Comparison of ENCODE assay signal across 20 cellular contexts in the genomic region with DNA sequence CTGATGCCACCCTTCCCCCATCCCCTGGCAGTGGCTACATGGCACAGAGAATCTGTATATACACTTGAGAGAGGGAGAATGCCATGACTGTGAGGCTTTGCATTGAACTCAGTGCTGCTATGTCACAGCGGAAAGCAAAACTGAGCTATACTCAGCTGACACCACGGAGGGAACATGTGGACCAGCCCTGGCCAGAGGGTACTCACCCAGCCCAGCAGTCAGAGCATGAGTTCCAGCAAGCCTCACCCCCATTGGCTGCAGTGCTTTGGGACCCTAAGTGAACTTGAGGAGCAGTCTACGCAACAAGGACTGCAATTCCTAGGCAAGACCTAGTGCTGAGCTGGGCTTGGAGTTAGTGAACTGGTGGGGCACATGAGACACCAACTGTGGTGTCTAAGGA. TPM values are rescaled to one million over a fixed set of nuclear protein-coding genes. Genes with fewer than 3 reads are reported as not detected.
DNase-seq lines count a peak whose midpoint lies in the region; ATAC-seq, FAIRE-seq and TF ChIP-seq lines count a peak whose summit lies in the region.
"Had no signal": no experiment of that assay in that cellular context is flagged by ENCODE, and none has a peak within 500 bp of the region (broad histone marks: within the 10 kb centered on the region; RNA-seq: fewer than 3 reads in every experiment).

No MANE protein-coding gene starts in this region.

- ATAC-seq in upper lobe of right lung, result no peak

- no peaks in the 10 kb centered on the region; a peak in 1 of 7 replicates for H3K27me3 ChIP-seq in H1 (replicated peaks in 1 of 4; ENCODE audit: control insufficient read depth in 3 of 4, extremely low read depth in 1 of 4, insufficient read depth in 3 of 4, low read length in 3 of 4)
- H3K27me3 ChIP-seq in upper lobe of right lung, result no peaks in the 10 kb centered on the region

- no peak overlapping the region for H3K23ac ChIP-seq in H1 (ENCODE audit: insufficient read length)

- DNase-seq in coronary artery (ENCODE audit: low spot score) (peak; percentile 29), H1 (ENCODE audit: low read depth in 1 of 2, low spot score in 2 of 2) (no peak), osteocyte (ENCODE audit: extremely low spot score, unreplicated experiment) (peak; percentile 68), upper lobe of right lung (peak; percentile 19), AG08395 (ENCODE audit: low spot score) (no peak), hepatic stellate cell (ENCODE audit: low spot score) (no peak)
- DNase-seq: Caco-2; CD4-positive, alpha-beta T cell; GM23248; HCEC 1CT; IMR-90 had no signal

- H3K4me2 ChIP-seq in H1 (ENCODE audit: insufficient read depth in 1 of 2, low read depth in 2 of 2, low read length in 2 of 2), result no peak overlapping the region

- no peak overlapping the region for H2BK120ac ChIP-seq in H1 (replicated peaks; ENCODE audit: low read depth, low read length)

- H2BK20ac ChIP-seq in H1 (ENCODE audit: low read length), result no peak overlapping the region

- POLR2A ChIA-PET in H1 (lab: Charles Lee; ENCODE audit: partially characterized antibody), result interaction anchor here (1.0 kb wide), 1 partner anchor 10 kb away, joined by 3 read pairs; no protein-coding TSS in a partner anchor

- H2AK5ac ChIP-seq in H1 (ENCODE audit: low read depth, low read length), result no peak overlapping the region

- no peak overlapping the region for H3K27ac Mint-ChIP-seq in osteocyte (ENCODE audit: unreplicated experiment)
- H3K27ac Mint-ChIP-seq: CD4-positive, alpha-beta T cell had no signal

- TF ChIP-seq EP300 in H1 (IDR thresholded peaks at IDR 0.05; ENCODE audit: borderline replicate concordance in 1 of 2, low read depth in 2 of 2, low read length in 2 of 2), result no peak

- H3K27ac ChIP-seq in coronary artery, result no peak overlapping the region
- no peak overlapping the region for H3K27ac ChIP-seq in H1 (ENCODE audit: low read depth, low read length)
- no peak overlapping the region for H3K27ac ChIP-seq in upper lobe of right lung
- H3K27ac ChIP-seq: C4-2B, GM23248 had no signal

- H3K14ac ChIP-seq in H1 (ENCODE audit: insufficient read length), result no peak overlapping the region

- H3K23me2 ChIP-seq in H1 (ENCODE audit: low read depth, low read length), result no peaks in the 10 kb centered on the region

- H3K27me3 Mint-ChIP-seq in osteocyte (ENCODE audit: unreplicated experiment), result peaks cover 2% of the 10 kb centered on the region
- H3K27me3 Mint-ChIP-seq: CD4-positive, alpha-beta T cell had no signal

- no peak overlapping the region for H4K8ac ChIP-seq in H1 (ENCODE audit: extremely low read depth, insufficient read depth, low read length)

- H4K91ac ChIP-seq in H1 (replicated peaks; ENCODE audit: insufficient read length, low read length), result no peak overlapping the region

- H3K4me3 ChIP-seq in coronary artery (no peak overlapping the region), H1 (ENCODE audit: extremely low read depth in 1 of 4, insufficient read depth in 2 of 4, low read depth in 3 of 4, low read length in 4 of 4) (no peak overlapping the region), upper lobe of right lung (no peak overlapping the region)
- H3K4me3 ChIP-seq: GM23248 had no signal

- H3K4me1 ChIP-seq in H1 (replicated peaks in 1 of 4; ENCODE audit: control insufficient read depth in 3 of 4, insufficient read depth in 4 of 4, low read length in 3 of 4) (no peaks in the 10 kb centered on the region), upper lobe of right lung (peaks cover 6% of the 10 kb centered on the region)
- H3K4me1 ChIP-seq: Caco-2 had no signal

- CTCF ChIA-PET in H1 (lab: Charles Lee; ENCODE audit: partially characterized antibody), result interaction anchor here (1.1 to 1.3 kb wide), 3 partner anchors 34 to 112 kb away, joined by 3 to 4 read pairs (median 3); no protein-coding TSS in a partner anchor

- TF ChIP-seq CTCF in coronary artery (IDR thresholded peaks at IDR 0.05) (no peak), H1 (IDR thresholded peaks at IDR 0.05; ENCODE audit: control extremely low read depth in 1 of 3, insufficient read depth in 1 of 3, low read depth in 1 of 3, low read length in 3 of 3) (no peak), osteocyte (IDR thresholded peaks at IDR 0.05) (no peak), upper lobe of right lung (IDR thresholded peaks at IDR 0.05) (no peak)

- no peak overlapping the region for H3K4ac ChIP-seq in H1 (replicated peaks; ENCODE audit: insufficient read length, low read depth, low read length)

- no peak overlapping the region for H3K4me3 Mint-ChIP-seq in osteocyte (ENCODE audit: unreplicated experiment)
- H3K4me3 Mint-ChIP-seq: CD4-positive, alpha-beta T cell had no signal

- H4K5ac ChIP-seq in H1 (ENCODE audit: insufficient read length, low read depth, low read length), result no peak overlapping the region

- FAIRE-seq in H1 (lab: Jason Lieb, UNC), result no peak
- FAIRE-seq: D721Med, G401.6, GM12891, GM19239, H54, HTR-8/SVneo had no signal

- peak overlapping the region; percentile 66; the same call in 1 of the 2 replicates for H2BK5ac ChIP-seq in H1 (ENCODE audit: low read depth, low read length)

- H3K36me3 ChIP-seq in H1 (ENCODE audit: control insufficient read depth in 2 of 4, insufficient read depth in 4 of 4, low read length in 3 of 4) (no peaks in the 10 kb centered on the region), upper lobe of right lung (no peaks in the 10 kb centered on the region)

- no peak overlapping the region for H3K9ac ChIP-seq in H1 (replicated peaks in 1 of 4; ENCODE audit: extremely low read depth in 1 of 4, low read depth in 3 of 4, low read length in 3 of 4)
- H3K9ac ChIP-seq: GM23248 had no signal

- WGBS in H1 (ENCODE audit: extremely low coverage in 1 of 2, insufficient coverage in 1 of 2, insufficient read length in 1 of 2, insufficient replicate concordance in 2 of 2, low coverage in 1 of 2, low lambda C conversion rate in 2 of 2, missing lambda C conversion rate in 1 of 2), 2 experiments, result 94% methylated on average over 3 of the region's 3 CpGs; no CpG with 5 or more reads in 1 of the 2 experiments

- no peak for TF ChIP-seq RAD21 in H1 (IDR thresholded peaks at IDR 0.05 in 1 of 2, conservative IDR thresholded peaks at IDR 0.05 in 1 of 2; ENCODE audit: low read depth in 2 of 2, low read length in 2 of 2)

- H2BK15ac ChIP-seq in H1 (ENCODE audit: low read length), result no peak overlapping the region; the same call in 1 of the 2 replicates

- H2BK12ac ChIP-seq in H1 (ENCODE audit: low read depth, low read length), result peak overlapping the region; percentile 60; the same call in 1 of the 2 replicates

- H3K56ac ChIP-seq in H1 (replicated peaks; ENCODE audit: insufficient read length, low read depth, low read length), result no peak overlapping the region

- H4K20me1 ChIP-seq in H1 (replicated peaks in 1 of 2; ENCODE audit: control insufficient read depth in 1 of 2, insufficient read depth in 2 of 2, low read length in 2 of 2), result no peaks in the 10 kb centered on the region

- H3K9me3 ChIP-seq in H1 (ENCODE audit: insufficient read depth in 2 of 2, low read depth in 1 of 2, low read length in 1 of 2) (no peaks in the 10 kb centered on the region), upper lobe of right lung (no peaks in the 10 kb centered on the region)
- H3K9me3 ChIP-seq: Caco-2 had no signal

- TF ChIP-seq POLR2A in H1 (IDR thresholded peaks at IDR 0.05; ENCODE audit: control extremely low read depth in 1 of 2, low read depth in 2 of 2, low read length in 2 of 2), result no peak

- H3K18ac ChIP-seq in H1 (ENCODE audit: extremely low read depth, low read length), result no peak overlapping the region

- H3K79me2 ChIP-seq in H1 (ENCODE audit: control insufficient read depth in 1 of 2, insufficient read depth in 2 of 2, low read length in 2 of 2), result no peaks in the 10 kb centered on the region

- no peak overlapping the region for H2AFZ ChIP-seq in H1 (ENCODE audit: low read length)
- H2AFZ ChIP-seq: GM23248 had no signal

- no peaks in the 10 kb centered on the region for H3K36me3 Mint-ChIP-seq in osteocyte (ENCODE audit: unreplicated experiment)

- H3K79me1 ChIP-seq in H1 (ENCODE audit: low read depth, low read length), result no peaks in the 10 kb centered on the region

- no peaks in the 10 kb centered on the region for H3K9me3 Mint-ChIP-seq in osteocyte (ENCODE audit: unreplicated experiment)
- H3K9me3 Mint-ChIP-seq: CD4-positive, alpha-beta T cell had no signal

- no peaks in the 10 kb centered on the region for H3K4me1 Mint-ChIP-seq in osteocyte (ENCODE audit: unreplicated experiment)

- intact Hi-C loops in upper lobe of right lung (cut with DNase I), result no loop called here

RNA-seq across cellular contexts. Expression of gene AOC1, which starts 10.3 kb away (rescaled TPM):
- 0.15 and 0.48 TPM in 2 replicates for total RNA-seq in H1 (2021; fragmentation: NEBNext Ultra II Directional; extraction: Animal tissue kit (Norgen Biotek cat#: 25700))
- 0.17 TPM in 2 replicates for polyA plus RNA-seq in H1 (2011; rRNA removed)
- 0.06 TPM for polyA plus RNA-seq in H1 (2011; cell fraction: cytosol; rRNA removed)
- 0.16 TPM for polyA plus RNA-seq in H1 (2011; cell fraction: nucleus; rRNA removed)
- 0.17 to 0.21 TPM (median 0.21 TPM) in 3 of 4 replicates, not detected in the other for polyA plus RNA-seq in H1 (2012, experiment 1 of 2)
- polyA plus RNA-seq in H1 (2012, experiment 2 of 2), result 0.20 TPM
- 0.16 TPM for polyA plus RNA-seq in H1 (2013, experiment 1 of 2)
- polyA plus RNA-seq in H1 (2013, experiment 2 of 2), result 0.17 TPM
- polyA minus RNA-seq in H1 (2011; rRNA and poly(A)+ RNA removed), result 0.09 TPM in 1 of 2 replicates, not detected in the other
- polyA minus RNA-seq in H1 (2011; cell fraction: cytosol; rRNA and poly(A)+ RNA removed), result not detected
- polyA minus RNA-seq in H1 (2011; cell fraction: nucleus; rRNA and poly(A)+ RNA removed), result 0.40 TPM
- not detected in 2 replicates for total RNA-seq in osteocyte
- 0.64 TPM for total RNA-seq in upper lobe of right lung
- total RNA-seq: A172; CD4-positive, alpha-beta T cell; GM23248; IMR-90 had no signal
- polyA plus RNA-seq: BJ, GM23248, IMR-90 had no signal

RNA-seq across cellular contexts. Expression of gene TMEM176A, which starts 41.4 kb away (rescaled TPM):
- total RNA-seq in H1 (2021; fragmentation: NEBNext Ultra II Directional; extraction: Animal tissue kit (Norgen Biotek cat#: 25700)), result 0.90 and 1.3 TPM in 2 replicates
- 0.71 and 1.5 TPM in 2 replicates for polyA plus RNA-seq in H1 (2011; rRNA removed)
- polyA plus RNA-seq in H1 (2011; cell fraction: cytosol; rRNA removed), result 0.45 TPM
- 0.81 TPM for polyA plus RNA-seq in H1 (2011; cell fraction: nucleus; rRNA removed)
- polyA plus RNA-seq in H1 (2012, experiment 1 of 2), result 0.39 to 1.4 TPM (median 1.0 TPM) in 4 replicates
- polyA plus RNA-seq in H1 (2012, experiment 2 of 2), result 1.4 TPM
- polyA plus RNA-seq in H1 (2013, experiment 1 of 2), result 0.69 TPM
- 0.75 TPM for polyA plus RNA-seq in H1 (2013, experiment 2 of 2)
- polyA minus RNA-seq in H1 (2011; rRNA and poly(A)+ RNA removed), result 0.78 TPM in 1 of 2 replicates, not detected in the other
- polyA minus RNA-seq in H1 (2011; cell fraction: cytosol; rRNA and poly(A)+ RNA removed), result not detected
- polyA minus RNA-seq in H1 (2011; cell fraction: nucleus; rRNA and poly(A)+ RNA removed), result not detected
- not detected in 2 replicates for total RNA-seq in osteocyte
- total RNA-seq in upper lobe of right lung, result 63.7 TPM
- total RNA-seq: A172; CD4-positive, alpha-beta T cell; GM23248; IMR-90 had no signal
- polyA plus RNA-seq: BJ, GM23248, IMR-90 had no signal

RNA-seq across cellular contexts. Expression of gene TMEM176B, which starts 41.9 kb away (rescaled TPM):
- 1.2 TPM in 2 replicates for total RNA-seq in H1 (2021; fragmentation: NEBNext Ultra II Directional; extraction: Animal tissue kit (Norgen Biotek cat#: 25700))
- 2.1 and 2.2 TPM in 2 replicates for polyA plus RNA-seq in H1 (2011; rRNA removed)
- polyA plus RNA-seq in H1 (2011; cell fraction: cytosol; rRNA removed), result 1.7 TPM
- 1.9 TPM for polyA plus RNA-seq in H1 (2011; cell fraction: nucleus; rRNA removed)
- polyA plus RNA-seq in H1 (2012, experiment 1 of 2), result 0.48 to 1.3 TPM (median 1.2 TPM) in 4 replicates
- 1.3 TPM for polyA plus RNA-seq in H1 (2012, experiment 2 of 2)
- polyA plus RNA-seq in H1 (2013, experiment 1 of 2), result 0.91 TPM
- 0.87 TPM for polyA plus RNA-seq in H1 (2013, experiment 2 of 2)
- 1.0 TPM in 1 of 2 replicates, not detected in the other for polyA minus RNA-seq in H1 (2011; rRNA and poly(A)+ RNA removed)
- polyA minus RNA-seq in H1 (2011; cell fraction: cytosol; rRNA and poly(A)+ RNA removed), result not detected
- polyA minus RNA-seq in H1 (2011; cell fraction: nucleus; rRNA and poly(A)+ RNA removed), result not detected
- total RNA-seq in osteocyte, result not detected in 2 replicates
- total RNA-seq in upper lobe of right lung, result 68.2 TPM
- total RNA-seq: A172; CD4-positive, alpha-beta T cell; GM23248; IMR-90 had no signal
- polyA plus RNA-seq: BJ, GM23248, IMR-90 had no signal

Comparison
In these comparisons a context has a peak if more than half of its experiments do, and no peak if none do; other contexts are left out.
1. DNase-seq: peak in coronary artery (single experiment), osteocyte (single experiment) and upper lobe of right lung (single experiment); none in H1 (0 of 2), AG08395 (single experiment) and hepatic stellate cell (single experiment).
2. RNA of gene TMEM176A, which starts 41.4 kb away (total RNA-seq): 63.7 TPM in upper lobe of right lung (single experiment); 0.90 to 1.3 TPM in H1 and not detected in osteocyte; every median in the first group is over 10 times any median in the second.
3. RNA of gene TMEM176B, which starts 41.9 kb away (total RNA-seq): 68.2 TPM in upper lobe of right lung (single experiment); 1.2 TPM in H1 and not detected in osteocyte; every median in the first group is over 10 times any median in the second.